Comparison of ENCODE assay signal across 1 cellular context in the genomic region with DNA sequence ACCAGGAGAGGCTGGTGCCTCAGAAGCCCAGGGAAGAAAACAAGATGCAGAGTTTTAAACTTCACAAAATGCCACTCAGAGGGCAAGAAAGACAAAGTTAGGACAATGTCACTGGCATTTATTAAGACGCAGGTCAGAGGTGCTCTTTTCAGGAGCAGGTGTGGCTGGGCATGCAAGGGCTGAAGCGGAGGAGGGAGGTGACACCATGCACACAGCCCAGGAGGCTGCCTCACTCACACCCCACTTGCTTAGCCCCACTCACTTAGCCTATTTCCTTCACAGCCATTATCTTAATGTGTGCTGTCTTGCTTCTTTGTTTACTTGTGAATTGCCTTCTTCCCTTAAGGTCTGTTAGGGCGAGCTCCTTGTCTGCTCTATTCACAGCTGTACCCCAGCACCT.
TF ChIP-seq lines count a peak whose summit lies in the region.

No MANE protein-coding gene starts in this region.

TF ChIP-seq in SK-N-SH treated with all-trans-retinoic acid at 6 μM for 48 hours, 23 proteins besides CTCF, POLR2A, EP300 and RAD21 (continued from another document):
- TF ChIP-seq, protein P1, sequence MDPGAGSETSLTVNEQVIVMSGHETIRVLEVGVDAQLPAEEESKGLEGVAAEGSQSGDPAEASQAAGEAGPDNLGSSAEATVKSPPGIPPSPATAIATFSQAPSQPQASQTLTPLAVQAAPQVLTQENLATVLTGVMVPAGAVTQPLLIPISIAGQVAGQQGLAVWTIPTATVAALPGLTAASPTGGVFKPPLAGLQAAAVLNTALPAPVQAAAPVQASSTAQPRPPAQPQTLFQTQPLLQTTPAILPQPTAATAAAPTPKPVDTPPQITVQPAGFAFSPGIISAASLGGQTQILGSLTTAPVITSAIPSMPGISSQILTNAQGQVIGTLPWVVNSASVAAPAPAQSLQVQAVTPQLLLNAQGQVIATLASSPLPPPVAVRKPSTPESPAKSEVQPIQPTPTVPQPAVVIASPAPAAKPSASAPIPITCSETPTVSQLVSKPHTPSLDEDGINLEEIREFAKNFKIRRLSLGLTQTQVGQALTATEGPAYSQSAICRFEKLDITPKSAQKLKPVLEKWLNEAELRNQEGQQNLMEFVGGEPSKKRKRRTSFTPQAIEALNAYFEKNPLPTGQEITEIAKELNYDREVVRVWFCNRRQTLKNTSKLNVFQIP (CRISPR knock-in tag; IDR thresholded peaks at IDR 0.05; ENCODE audit: borderline replicate concordance, low read depth): no peak
- TF ChIP-seq SNAI2 (CRISPR knock-in tag; IDR thresholded peaks at IDR 0.05) (no peak), RARB (CRISPR knock-in tag; IDR thresholded peaks at IDR 0.05) (no peak), PPARA (CRISPR knock-in tag; IDR thresholded peaks at IDR 0.05; ENCODE audit: borderline replicate concordance) (no peak), TCF4 (CRISPR knock-in tag; IDR thresholded peaks at IDR 0.05; ENCODE audit: borderline replicate concordance) (no peak)
